2 cellular contexts compared by ENCODE assay signal in genomic region chr1:241228339-241228738, GRCh38.
TF ChIP-seq lines count a peak whose summit lies in the region.

No MANE protein-coding gene starts in this region.

TF ChIP-seq in K562, 482 proteins besides CTCF, POLR2A, EP300 and RAD21 (continued from another document):
- TF ChIP-seq, protein P1, sequence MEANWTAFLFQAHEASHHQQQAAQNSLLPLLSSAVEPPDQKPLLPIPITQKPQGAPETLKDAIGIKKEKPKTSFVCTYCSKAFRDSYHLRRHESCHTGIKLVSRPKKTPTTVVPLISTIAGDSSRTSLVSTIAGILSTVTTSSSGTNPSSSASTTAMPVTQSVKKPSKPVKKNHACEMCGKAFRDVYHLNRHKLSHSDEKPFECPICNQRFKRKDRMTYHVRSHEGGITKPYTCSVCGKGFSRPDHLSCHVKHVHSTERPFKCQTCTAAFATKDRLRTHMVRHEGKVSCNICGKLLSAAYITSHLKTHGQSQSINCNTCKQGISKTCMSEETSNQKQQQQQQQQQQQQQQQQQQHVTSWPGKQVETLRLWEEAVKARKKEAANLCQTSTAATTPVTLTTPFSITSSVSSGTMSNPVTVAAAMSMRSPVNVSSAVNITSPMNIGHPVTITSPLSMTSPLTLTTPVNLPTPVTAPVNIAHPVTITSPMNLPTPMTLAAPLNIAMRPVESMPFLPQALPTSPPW (CRISPR knock-in tag; IDR thresholded peaks at IDR 0.05), result no peak
- TF ChIP-seq REST (CRISPR knock-in tag; IDR thresholded peaks at IDR 0.05; ENCODE audit: low read depth), result no peak
- TF ChIP-seq ELF4 (CRISPR knock-in tag; IDR thresholded peaks at IDR 0.05), result no peak
- TF ChIP-seq, protein P2, sequence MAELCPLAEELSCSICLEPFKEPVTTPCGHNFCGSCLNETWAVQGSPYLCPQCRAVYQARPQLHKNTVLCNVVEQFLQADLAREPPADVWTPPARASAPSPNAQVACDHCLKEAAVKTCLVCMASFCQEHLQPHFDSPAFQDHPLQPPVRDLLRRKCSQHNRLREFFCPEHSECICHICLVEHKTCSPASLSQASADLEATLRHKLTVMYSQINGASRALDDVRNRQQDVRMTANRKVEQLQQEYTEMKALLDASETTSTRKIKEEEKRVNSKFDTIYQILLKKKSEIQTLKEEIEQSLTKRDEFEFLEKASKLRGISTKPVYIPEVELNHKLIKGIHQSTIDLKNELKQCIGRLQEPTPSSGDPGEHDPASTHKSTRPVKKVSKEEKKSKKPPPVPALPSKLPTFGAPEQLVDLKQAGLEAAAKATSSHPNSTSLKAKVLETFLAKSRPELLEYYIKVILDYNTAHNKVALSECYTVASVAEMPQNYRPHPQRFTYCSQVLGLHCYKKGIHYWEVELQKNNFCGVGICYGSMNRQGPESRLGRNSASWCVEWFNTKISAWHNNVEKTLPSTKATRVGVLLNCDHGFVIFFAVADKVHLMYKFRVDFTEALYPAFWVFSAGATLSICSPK (IDR thresholded peaks at IDR 0.05; ENCODE audit: borderline replicate concordance), result no peak
- TF ChIP-seq ZFP36 (IDR thresholded peaks at IDR 0.05; ENCODE audit: low read depth, low read length, partially characterized antibody), result no peak
- no peak for TF ChIP-seq ILF3 (IDR thresholded peaks at IDR 0.05; ENCODE audit: borderline replicate concordance)
- TF ChIP-seq JUN (IDR thresholded peaks at IDR 0.05; ENCODE audit: borderline replicate concordance, low read depth, low read length), result no peak
- TF ChIP-seq JUN (CRISPR knock-in tag; IDR thresholded peaks at IDR 0.05; ENCODE audit: borderline replicate concordance), result no peak
- TF ChIP-seq BRD4 (IDR thresholded peaks at IDR 0.05), result no peak
- no peak for TF ChIP-seq ZNF561 (CRISPR knock-in tag; conservative IDR thresholded peaks at IDR 0.05)
- TF ChIP-seq NR1H2 (CRISPR knock-in tag; IDR thresholded peaks at IDR 0.05), result no peak
- TF ChIP-seq GABPB1 (CRISPR knock-in tag; IDR thresholded peaks at IDR 0.05), result no peak
TF ChIP-seq in K562: peak in this region for 0.

TF ChIP-seq in GM23338, 12 proteins besides CTCF, POLR2A, EP300 and RAD21 (continued from another document):
- no peak for TF ChIP-seq ZNF462 (CRISPR knock-in tag; IDR thresholded peaks at IDR 0.05)
- TF ChIP-seq ZNF331 (CRISPR knock-in tag; IDR thresholded peaks at IDR 0.05; ENCODE audit: low read depth), result no peak
- no peak for TF ChIP-seq POLR2AphosphoS5 (IDR thresholded peaks at IDR 0.05; ENCODE audit: low read depth)
- no peak for TF ChIP-seq EZH2phosphoT487 (IDR thresholded peaks at IDR 0.05; ENCODE audit: unreplicated experiment)
- TF ChIP-seq NANOG (IDR thresholded peaks at IDR 0.05; ENCODE audit: borderline replicate concordance), result no peak
- no peak for TF ChIP-seq CREB1 (CRISPR knock-in tag; IDR thresholded peaks at IDR 0.05; ENCODE audit: low read depth)
- TF ChIP-seq JUNB (IDR thresholded peaks at IDR 0.05; ENCODE audit: unreplicated experiment), result no peak
- no peak for TF ChIP-seq REST (IDR thresholded peaks at IDR 0.05; ENCODE audit: unreplicated experiment)
- no peak for TF ChIP-seq STAT1 (IDR thresholded peaks at IDR 0.05; ENCODE audit: unreplicated experiment)
- TF ChIP-seq ZNF114 (CRISPR knock-in tag; IDR thresholded peaks at IDR 0.05), result no peak
- no peak for TF ChIP-seq EZH2 (IDR thresholded peaks at IDR 0.05; ENCODE audit: low read depth, unreplicated experiment)
